Comparison of ENCODE assay signal across 28 cellular contexts in the genomic region with DNA sequence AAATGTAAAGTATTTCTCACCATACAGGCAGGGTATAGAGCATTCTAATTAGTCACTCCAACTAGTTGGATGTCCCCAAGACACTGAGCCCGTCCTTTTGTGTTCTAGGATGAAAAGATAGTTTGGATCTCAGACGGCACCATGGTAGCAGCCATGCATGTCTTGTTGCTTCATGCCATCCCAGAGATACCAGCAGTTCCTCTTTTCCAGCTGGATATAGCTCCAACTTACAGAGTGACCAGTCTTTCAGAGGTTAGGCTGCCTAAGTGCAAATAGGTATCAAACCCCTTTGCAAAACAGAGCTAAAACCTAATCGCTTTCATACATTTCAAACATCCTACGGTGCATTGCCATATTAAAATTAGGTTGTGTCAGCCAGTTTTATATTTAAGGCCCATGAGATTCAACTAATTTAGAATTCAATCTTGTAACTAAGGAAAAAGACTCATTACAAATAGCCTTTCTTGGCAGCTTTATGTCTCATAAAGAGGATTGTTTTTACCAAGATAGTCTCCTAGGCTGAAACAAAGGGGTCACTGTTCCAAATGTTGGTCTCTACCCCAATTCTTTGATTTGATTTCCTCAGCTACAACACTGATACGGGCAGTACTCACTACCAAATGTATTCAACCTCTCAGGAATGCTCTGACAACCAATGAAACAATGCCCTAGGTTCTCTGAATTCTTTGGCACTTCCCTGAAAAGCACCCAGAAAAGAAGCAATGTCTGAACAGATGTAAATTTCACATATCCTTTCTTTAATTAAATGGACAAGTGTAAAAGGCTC.
DNase-seq lines count a peak whose midpoint lies in the region; FAIRE-seq and TF ChIP-seq lines count a peak whose summit lies in the region.
"Had no signal": no experiment of that assay in that cellular context is flagged by ENCODE, and none has a peak within 500 bp of the region (broad histone marks: within the 10 kb centered on the region; RNA-seq: fewer than 3 reads in every experiment).

No MANE protein-coding gene starts in this region.

- BruUV-seq in A673 (replicated peaks; lab: Mats Ljungman, UMichigan) (no TSS peak), MCF 10A (replicated peaks; lab: Mats Ljungman, UMichigan) (no TSS peak)

- peaks cover 30% of the 10 kb centered on the region for H3K4me1 ChIP-seq in A673 (ENCODE audit: insufficient read depth, low read length, poor library complexity, severe bottlenecking)
- H3K4me1 ChIP-seq: A549, BLaER1, SJSA1 had no signal

- no peaks in the 10 kb centered on the region for H3K27me3 Mint-ChIP-seq in MCF 10A (ENCODE audit: insufficient read depth, unreplicated experiment)

- no peak overlapping the region for H3K4me3 ChIP-seq in A673 (ENCODE audit: low read depth, low read length, poor library complexity, severe bottlenecking)
- H3K4me3 ChIP-seq: A549, BLaER1, SJSA1 had no signal

- no peaks in the 10 kb centered on the region for H3K9me3 ChIP-seq in A673 (ENCODE audit: low read depth, low read length, poor library complexity, severe bottlenecking)
- H3K9me3 ChIP-seq: A549, BLaER1, SJSA1 had no signal

- H3K27ac ChIP-seq in A673 (ENCODE audit: low read depth, low read length, poor library complexity, severe bottlenecking), result no peak overlapping the region
- H3K27ac ChIP-seq: A549, BLaER1, HL-60, SJSA1 had no signal

- no peaks in the 10 kb centered on the region for H3K27me3 ChIP-seq in A673 (replicated peaks; ENCODE audit: insufficient read depth, low read depth, low read length, poor library complexity)
- H3K27me3 ChIP-seq: BLaER1, SJSA1 had no signal

- DNase-seq in GM12891 (ENCODE audit: insufficient read length, low spot score) (no peak), astrocyte of the hippocampus (ENCODE audit: low read depth, low spot score) (peak; percentile 33), globus pallidus (ENCODE audit: low spot score) (peak; percentile 24), pons (ENCODE audit: low spot score) (peak; percentile 80), NCI-H2029 treated with DMSO at 0.1 percent for 48 hours (lab: John Stamatoyannopoulos, UW) (no peak), A673 (ENCODE audit: low spot score) (no peak), MCF 10A (ENCODE audit: unreplicated experiment) (no peak)
- no peak for DNase-seq in activated CD4-positive, alpha-beta T cell treated with anti-CD3 and anti-CD28 coated beads, Interleukin-2, amount 50 U/mL, for 4 hours
- DNase-seq: CD4-positive, alpha-beta T cell; COR-L47; Karpas-422; MV-4-11; NCI-H1105; NCI-H1436 treated with DMSO at 0.1 percent for 48 hours; NCI-H1930; NCI-H446 treated with DMSO at 0.1 percent for 48 hours; NCI-H526; NCI-H82; NK-92 treated with Interleukin-12 subunit alpha and Interleukin-12 subunit beta, amount 100 ng/mL, for 24 hours; PC-3; Right ventricle myocardium superior; T-cell had no signal

- H3K4me3 Mint-ChIP-seq in MCF 10A (ENCODE audit: unreplicated experiment), result no peak overlapping the region
- H3K4me3 Mint-ChIP-seq: CD4-positive, alpha-beta T cell; IgD-negative memory B cell; T-cell had no signal

- no peak overlapping the region for H3K27ac Mint-ChIP-seq in MCF 10A (ENCODE audit: low read depth, unreplicated experiment)
- H3K27ac Mint-ChIP-seq: CD4-positive, alpha-beta T cell; IgD-negative memory B cell; T-cell had no signal

- peaks cover 5% of the 10 kb centered on the region for H3K4me1 Mint-ChIP-seq in MCF 10A (ENCODE audit: insufficient read depth, unreplicated experiment)
- H3K4me1 Mint-ChIP-seq: IgD-negative memory B cell, T-cell had no signal

- POLR2A ChIA-PET in A673 (lab: Charles Lee; ENCODE audit: low non-redundant PET) (no interaction called here), MCF 10A (lab: Yijun Ruan, JAX) (no interaction called here)

- intact Hi-C loops in A673 (cut with micrococcal nuclease; ENCODE audit: unreplicated experiment), result no loop called here
- intact Hi-C loops in MCF 10A (cut with micrococcal nuclease), result no loop called here

- no peaks in the 10 kb centered on the region for H3K36me3 ChIP-seq in A673 (ENCODE audit: insufficient read depth, low read length, poor library complexity, severe bottlenecking)
- H3K36me3 ChIP-seq: BLaER1, SJSA1 had no signal

- CTCF ChIA-PET in A673 (lab: Charles Lee), result no interaction called here
- CTCF ChIA-PET in MCF 10A (lab: Yijun Ruan, JAX), result no interaction called here

- no peaks in the 10 kb centered on the region for H3K9me3 Mint-ChIP-seq in MCF 10A (ENCODE audit: unreplicated experiment)
- H3K9me3 Mint-ChIP-seq: CD4-positive, alpha-beta T cell; IgD-negative memory B cell; T-cell had no signal

- no peak for TF ChIP-seq POLR2A in GM12891 (IDR thresholded peaks at IDR 0.05; ENCODE audit: low read depth, low read length)

- H3K36me3 Mint-ChIP-seq in MCF 10A (ENCODE audit: insufficient read depth, unreplicated experiment), result no peaks in the 10 kb centered on the region
- H3K36me3 Mint-ChIP-seq: IgD-negative memory B cell, T-cell had no signal

- no peak for TF ChIP-seq CTCF in A673 (conservative IDR thresholded peaks at IDR 0.05; ENCODE audit: low read depth, low read length)
- TF ChIP-seq CTCF in MCF 10A (IDR thresholded peaks at IDR 0.05; ENCODE audit: unreplicated experiment), result no peak

- no peak for FAIRE-seq in GM12891 (lab: Jason Lieb, UNC)
- FAIRE-seq: A549, G401.6 had no signal

TF ChIP-seq in GM12891, 5 proteins besides CTCF, POLR2A, EP300 and RAD21:
- no peak for TF ChIP-seq POU2F2 (IDR thresholded peaks at IDR 0.05; ENCODE audit: low read depth, low read length)
- no peak for TF ChIP-seq TAF1 (IDR thresholded peaks at IDR 0.05; ENCODE audit: low read depth, low read length)
- peak; percentile 40 for TF ChIP-seq SPI1 (IDR thresholded peaks at IDR 0.05; ENCODE audit: low read depth, low read length)
- TF ChIP-seq POLR2AphosphoS5 (IDR thresholded peaks at IDR 0.05; ENCODE audit: low read depth, low read length), result no peak
- TF ChIP-seq PAX5 (IDR thresholded peaks at IDR 0.05; ENCODE audit: insufficient read depth, low read length, severe bottlenecking), result no peak

Comparison
In these comparisons a context has a peak if more than half of its experiments do, and no peak if none do; other contexts are left out.
1. DNase-seq: peak in astrocyte of the hippocampus (single experiment), globus pallidus (single experiment) and pons (single experiment); none in GM12891 (single experiment), NCI-H2029 treated with DMSO at 0.1 percent for 48 hours (single experiment), A673 (single experiment), activated CD4-positive, alpha-beta T cell treated with anti-CD3 and anti-CD28 coated beads, Interleukin-2, amount 50 U/mL, for 4 hours (0 of 2) and MCF 10A (single experiment).